In genomic region chr6:101605426-101605825, GRCh38 we compare ENCODE assay signal across 21 cellular contexts.
DNase-seq lines count a peak whose midpoint lies in the region; ATAC-seq, FAIRE-seq and TF ChIP-seq lines count a peak whose summit lies in the region.
"Had no signal": no experiment of that assay in that cellular context is flagged by ENCODE, and none has a peak within 500 bp of the region (broad histone marks: within the 10 kb centered on the region; RNA-seq: fewer than 3 reads in every experiment).

No MANE protein-coding gene starts in this region.

- H2AFZ ChIP-seq in HCT116 (ENCODE audit: low read depth, low read length, poor library complexity, severe bottlenecking) (no peak overlapping the region), OCI-LY3 (ENCODE audit: low read depth, low read length) (no peak overlapping the region)

- H3K9ac ChIP-seq in HCT116 (ENCODE audit: low read length) (no peak overlapping the region), OCI-LY3 (ENCODE audit: low read length) (no peak overlapping the region), kidney (ENCODE audit: low read length in 2 of 2) (no peak overlapping the region)
- H3K9ac ChIP-seq: BLaER1 treated with 17β-estradiol and CSF1 and Interleukin-3, amounts not matched to agents 10 nM and 100 nM had no signal

- H3K4me2 ChIP-seq in HCT116 (ENCODE audit: low read length) (peak overlapping the region; percentile 48), OCI-LY3 (ENCODE audit: low read length) (peak overlapping the region; percentile 27; the same call in 1 of the 2 replicates)
- H3K4me2 ChIP-seq: A549; BLaER1 treated with 17β-estradiol and CSF1 and Interleukin-3, amounts not matched to agents 10 nM and 100 nM had no signal

- no peak for ATAC-seq in left cardiac atrium
- ATAC-seq in HCT116: no peak
- ATAC-seq: A549; CD8-positive, alpha-beta T cell had no signal

- intact Hi-C loops in left cardiac atrium (cut with DNase I): no loop called here
- intact Hi-C loops in cardiac septum (cut with DNase I): no loop called here
- intact Hi-C loops in HCT116 (cut with micrococcal nuclease): no loop called here
- intact Hi-C loops in kidney (cut with DNase I): no loop called here

- RAD21 ChIA-PET in HCT116 (lab: Charles Lee; ENCODE audit: low non-redundant PET in 1 of 2, low total read pairs in 2 of 2, uncharacterized antibody in 2 of 2, unreplicated experiment in 2 of 2): no interaction called here

- H3K9me3 ChIP-seq in HCT116 (ENCODE audit: control insufficient read depth in 1 of 2, insufficient read depth in 1 of 2, low read depth in 1 of 2, low read length in 2 of 2): no peaks in the 10 kb centered on the region
- H3K9me3 ChIP-seq in OCI-LY3 (ENCODE audit: insufficient read depth, low read length): no peaks in the 10 kb centered on the region
- no peaks in the 10 kb centered on the region for H3K9me3 ChIP-seq in kidney (ENCODE audit: control insufficient read depth in 1 of 2, low read length in 2 of 2)
- H3K9me3 ChIP-seq: A549; BLaER1 treated with 17β-estradiol and CSF1 and Interleukin-3, amounts not matched to agents 10 nM and 100 nM; Caco-2 had no signal

- H3K79me2 ChIP-seq in HCT116 (ENCODE audit: insufficient read depth, low read length) (no peaks in the 10 kb centered on the region), OCI-LY3 (ENCODE audit: low read length) (no peaks in the 10 kb centered on the region)

- no peak for TF ChIP-seq POLR2A in HCT116 (IDR thresholded peaks at IDR 0.05; ENCODE audit: borderline replicate concordance, extremely low read depth, insufficient read depth, insufficient read length)

- peaks cover 0 to 12% of the 10 kb centered on the region in 2 experiments; a peak in 2 of 4 replicates for H3K4me1 ChIP-seq in HCT116 (ENCODE audit: control insufficient read depth in 1 of 2, insufficient read depth in 2 of 2, low read length in 2 of 2)
- peaks cover 22% of the 10 kb centered on the region for H3K4me1 ChIP-seq in OCI-LY3 (ENCODE audit: low read length)
- peaks cover 0 to 2% of the 10 kb centered on the region in 2 donors for H3K4me1 ChIP-seq in kidney (ENCODE audit: control insufficient read depth in 1 of 2, insufficient read depth in 1 of 2, low read depth in 1 of 2, low read length in 2 of 2)
- H3K4me1 ChIP-seq: A549; BLaER1 treated with 17β-estradiol and CSF1 and Interleukin-3, amounts not matched to agents 10 nM and 100 nM; Caco-2 had no signal

- no TSS peak for BruUV-seq in HCT116 (replicated peaks; lab: Mats Ljungman, UMichigan)

- FAIRE-seq in kidney (lab: Jason Lieb, UNC): no peak
- FAIRE-seq: A549, D721Med, G401.6, GM12891, GM19239 had no signal

- no peak for TF ChIP-seq RAD21 in HCT116 (IDR thresholded peaks at IDR 0.05; ENCODE audit: low read depth)

- CTCF ChIA-PET in HCT116 (lab: Charles Lee): no interaction called here

- H3K27me3 ChIP-seq in HCT116 (ENCODE audit: insufficient read depth, low read length) (no peaks in the 10 kb centered on the region), OCI-LY3 (ENCODE audit: low read depth, low read length) (0 out of 2 replicates have a peak, but pooled peaks cover 3% of the 10 kb centered on the region)
- H3K27me3 ChIP-seq: BLaER1 treated with 17β-estradiol and CSF1 and Interleukin-3, amounts not matched to agents 10 nM and 100 nM had no signal

- H3K36me3 ChIP-seq in HCT116 (ENCODE audit: control insufficient read depth in 1 of 2, insufficient read depth in 2 of 2, low read length in 2 of 2) (no peaks in the 10 kb centered on the region), OCI-LY3 (replicated peaks; ENCODE audit: low read depth, low read length) (no peaks in the 10 kb centered on the region), kidney (ENCODE audit: control insufficient read depth in 1 of 2, insufficient read depth in 2 of 2, low read length in 2 of 2) (no peaks in the 10 kb centered on the region)
- H3K36me3 ChIP-seq: BLaER1 treated with 17β-estradiol and CSF1 and Interleukin-3, amounts not matched to agents 10 nM and 100 nM had no signal

- H3K27ac ChIP-seq in HCT116 (ENCODE audit: low read depth, low read length) (no peak overlapping the region), OCI-LY3 (ENCODE audit: low read length) (no peak overlapping the region), kidney (ENCODE audit: low read depth in 2 of 2, low read length in 2 of 2) (no peak overlapping the region)
- H3K27ac ChIP-seq: 22Rv1; A549; BLaER1 treated with 17β-estradiol and CSF1 and Interleukin-3, amounts not matched to agents 10 nM and 100 nM; C4-2B had no signal

- H3K4me3 ChIP-seq in HCT116 (replicated peaks in 1 of 2; ENCODE audit: low read depth in 1 of 2, low read length in 2 of 2) (no peak overlapping the region), OCI-LY3 (ENCODE audit: low read length) (no peak overlapping the region), kidney (ENCODE audit: low read length in 2 of 2) (no peak overlapping the region)
- H3K4me3 ChIP-seq: A549; BLaER1 treated with 17β-estradiol and CSF1 and Interleukin-3, amounts not matched to agents 10 nM and 100 nM had no signal

- TF ChIP-seq CTCF in HCT116 (IDR thresholded peaks at IDR 0.05 in 2 of 3, conservative IDR thresholded peaks at IDR 0.05 in 1 of 3; ENCODE audit: borderline replicate concordance in 1 of 3, insufficient read depth in 1 of 3, low read depth in 2 of 3, low read length in 2 of 3) (no peak), OCI-LY3 (IDR thresholded peaks at IDR 0.05; ENCODE audit: low read depth, low read length) (no peak), kidney (IDR thresholded peaks at IDR 0.05; ENCODE audit: borderline replicate concordance, extremely low read depth, insufficient read depth) (no peak)

- H3K9me2 ChIP-seq in HCT116 (ENCODE audit: insufficient read depth): no peaks in the 10 kb centered on the region

- H4K20me1 ChIP-seq in HCT116 (ENCODE audit: insufficient read depth): no peaks in the 10 kb centered on the region
- H4K20me1 ChIP-seq in OCI-LY3 (ENCODE audit: insufficient read depth, low read length): peaks cover 3% of the 10 kb centered on the region; the same call in 1 of the 2 replicates
- H4K20me1 ChIP-seq: BLaER1 treated with 17β-estradiol and CSF1 and Interleukin-3, amounts not matched to agents 10 nM and 100 nM had no signal

- POLR2A ChIA-PET in HCT116 (lab: Charles Lee): no interaction called here

- peak; percentile 18 for DNase-seq in left cardiac atrium
- no peak for DNase-seq in cardiac septum (ENCODE audit: low spot score)
- DNase-seq in HCT116 (ENCODE audit: low read depth, low spot score): no peak
- peak; percentile 26 for DNase-seq in kidney
- DNase-seq in cortex of kidney (lab: John Stamatoyannopoulos, UW): no peak
- no peak for DNase-seq in HT-29 (ENCODE audit: low spot score)
- DNase-seq: AML-193; Caco-2; CD4-positive, alpha-beta T cell; CD8-positive, alpha-beta T cell; DMS79 treated with DMSO at 0.1 percent for 48 hours; GF-D8 had no signal

TF ChIP-seq in HCT116, 20 proteins besides CTCF, POLR2A, EP300 and RAD21 (continues in another document):
- TF ChIP-seq TCF7L2 (IDR thresholded peaks at IDR 0.05; ENCODE audit: borderline replicate concordance, extremely low read depth, insufficient read depth, insufficient read length) (no peak), EZH2phosphoT487 (IDR thresholded peaks at IDR 0.05; ENCODE audit: borderline replicate concordance) (no peak), YY1 (IDR thresholded peaks at IDR 0.05; ENCODE audit: extremely low read depth, insufficient replicate concordance, low read depth, low read length) (no peak), MAX (IDR thresholded peaks at IDR 0.05) (no peak), POLR2AphosphoS5 (IDR thresholded peaks at IDR 0.05; ENCODE audit: low read depth, low read length) (no peak), REST (IDR thresholded peaks at IDR 0.05; ENCODE audit: low read depth) (no peak), ZBTB33 (IDR thresholded peaks at IDR 0.05; ENCODE audit: extremely low read depth, insufficient replicate concordance, low read length) (no peak), ZFX (IDR thresholded peaks at IDR 0.05) (no peak)

Comparison
In these comparisons a context has a peak if more than half of its experiments do, and no peak if none do; other contexts are left out.
1. DNase-seq: peak in left cardiac atrium (single experiment) and kidney (single experiment); none in cardiac septum (single experiment), HCT116 (single experiment), cortex of kidney (single experiment) and HT-29 (single experiment).